Comparison of ENCODE assay signal across 18 cellular contexts in the genomic region with DNA sequence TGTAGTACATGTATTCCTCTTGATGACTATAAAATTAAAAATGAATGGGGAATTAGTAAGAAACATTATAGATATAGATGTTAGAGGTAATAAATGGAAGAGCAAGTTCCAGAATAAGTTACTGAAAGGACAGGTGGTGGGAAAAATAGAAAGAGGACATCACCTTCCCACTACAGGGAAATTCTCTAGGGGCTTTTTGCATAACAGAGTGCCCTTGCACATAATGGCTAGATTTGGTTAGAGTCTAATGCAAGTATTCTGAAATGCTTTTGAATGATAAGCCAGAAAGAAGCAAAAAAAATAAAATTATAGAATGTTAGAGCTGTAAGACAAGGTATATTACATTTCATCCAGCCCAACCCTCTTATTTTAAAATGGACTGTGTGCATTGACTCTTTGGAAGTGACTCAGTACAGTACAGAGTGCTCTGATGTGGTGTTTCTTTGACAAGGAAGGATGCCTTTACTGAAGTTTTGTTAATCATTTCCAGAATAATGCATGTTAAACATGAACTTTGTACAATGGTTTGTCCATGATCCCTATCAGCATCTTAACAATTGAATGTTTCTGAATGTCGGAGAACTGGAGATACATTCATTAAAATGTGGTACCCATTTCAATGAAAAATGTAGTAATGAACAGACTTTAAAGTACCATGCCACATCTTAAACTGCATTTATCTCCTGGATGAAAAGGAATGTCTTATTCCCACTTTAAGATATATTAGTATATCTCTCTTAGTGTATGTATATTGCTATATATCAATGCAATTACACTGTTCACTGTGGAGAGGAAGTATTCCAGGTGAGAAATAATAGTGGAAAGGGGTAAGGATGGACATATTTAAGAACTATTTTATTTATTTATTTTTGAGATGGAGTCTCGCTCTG.
DNase-seq lines count a peak whose midpoint lies in the region; ATAC-seq and TF ChIP-seq lines count a peak whose summit lies in the region.
"Had no signal": no experiment of that assay in that cellular context is flagged by ENCODE, and none has a peak within 500 bp of the region (broad histone marks: within the 10 kb centered on the region; RNA-seq: fewer than 3 reads in every experiment).

No MANE protein-coding gene starts in this region.

- no peak overlapping the region for H3K27ac Mint-ChIP-seq in CD8-positive, alpha-beta memory T cell
- H3K27ac Mint-ChIP-seq: activated naive CD4-positive, alpha-beta T cell treated with anti-CD3 and anti-CD28 coated beads, Interleukin-2, amount 50 U/mL, for 72 hours; neural progenitor cell; WTC11 had no signal

- no peak overlapping the region for H3K4me3 Mint-ChIP-seq in CD8-positive, alpha-beta memory T cell
- H3K4me3 Mint-ChIP-seq: neural progenitor cell, WTC11 had no signal

- no peaks in the 10 kb centered on the region for H3K36me3 Mint-ChIP-seq in CD8-positive, alpha-beta memory T cell
- H3K36me3 Mint-ChIP-seq: activated naive CD4-positive, alpha-beta T cell treated with anti-CD3 and anti-CD28 coated beads, Interleukin-2, amount 50 U/mL, for 72 hours had no signal

- H3K4me3 ChIP-seq in epithelial cell of proximal tubule (ENCODE audit: low read depth, low read length) = no peak overlapping the region
- H3K4me3 ChIP-seq in CD8-positive, alpha-beta memory T cell (ENCODE audit: low read length) = no peak overlapping the region
- H3K4me3 ChIP-seq: neural progenitor cell, sigmoid colon had no signal

- peaks cover 0 to 4% (median 0%) of the 10 kb centered on the region in 5 donors for H3K9me3 Mint-ChIP-seq in CD8-positive, alpha-beta memory T cell
- H3K9me3 Mint-ChIP-seq: activated naive CD4-positive, alpha-beta T cell treated with anti-CD3 and anti-CD28 coated beads, Interleukin-2, amount 50 U/mL, for 72 hours; neural progenitor cell had no signal

- no peaks in the 10 kb centered on the region for H3K9me3 ChIP-seq in CD8-positive, alpha-beta memory T cell (ENCODE audit: low read length)
- H3K9me3 ChIP-seq: sigmoid colon had no signal

- H3K4me1 ChIP-seq in CD8-positive, alpha-beta memory T cell (ENCODE audit: insufficient read depth, low read length) = no peaks in the 10 kb centered on the region

- peaks cover 0 to 38% of the 10 kb centered on the region in 2 donors for H3K27me3 Mint-ChIP-seq in CD8-positive, alpha-beta memory T cell

- H3K27ac ChIP-seq in CD8-positive, alpha-beta memory T cell (ENCODE audit: low read depth, low read length) = no peak overlapping the region
- H3K27ac ChIP-seq: neural progenitor cell, sigmoid colon had no signal

- peak; percentile 29 for DNase-seq in epithelial cell of proximal tubule (ENCODE audit: low read depth)
- no peak for DNase-seq in CD8-positive, alpha-beta memory T cell
- DNase-seq in middle frontal gyrus (ENCODE audit: extremely low spot score, low spot score) = no peak
- no peak for DNase-seq in activated CD4-positive, alpha-beta T cell treated with anti-CD3 and anti-CD28 coated beads for 1 hour
- DNase-seq: activated CD8-positive, alpha-beta memory T cell treated with anti-CD3 and anti-CD28 coated beads, Interleukin-2, amount 50 U/mL, for 4 hours; central memory CD4-positive, alpha-beta T cell; erythroblast; hippocampal formation; NCI-H2107; sigmoid colon; stimulated activated naive CD8-positive, alpha-beta T cell treated with anti-CD3 and anti-CD28 coated beads, Interleukin-15, Interleukin-2, amounts not matched to agents 100 U/mL and 50 U/mL, for 24 hours had no signal

- ATAC-seq in GM18505 (IDR thresholded peaks at IDR 0.05; ENCODE audit: unreplicated experiment) (peak; percentile 62), GM21786 (IDR thresholded peaks at IDR 0.05; ENCODE audit: unreplicated experiment) (peak; percentile 92), HG03196 (IDR thresholded peaks at IDR 0.05; ENCODE audit: unreplicated experiment) (peak; percentile 89), GM19035 (IDR thresholded peaks at IDR 0.05; ENCODE audit: unreplicated experiment) (no peak)
- ATAC-seq: activated naive CD4-positive, alpha-beta T cell treated with anti-CD3 and anti-CD28 coated beads, Interleukin-2, amount 50 U/mL, for 72 hours; stimulated activated naive CD8-positive, alpha-beta T cell treated with anti-CD3 and anti-CD28 coated beads, Interleukin-15, Interleukin-2, amounts not matched to agents 100 U/mL and 50 U/mL, for 24 hours; WTC11 had no signal

- POLR2A ChIA-PET in CD8-positive, alpha-beta memory T cell (lab: Charles Lee) = no interaction called here

- H3K27me3 ChIP-seq in CD8-positive, alpha-beta memory T cell (ENCODE audit: insufficient read depth, low read length, poor library complexity, severe bottlenecking) = no peaks in the 10 kb centered on the region
- H3K27me3 ChIP-seq: neural progenitor cell, sigmoid colon had no signal

- H3K4me1 Mint-ChIP-seq in CD8-positive, alpha-beta memory T cell = no peaks in the 10 kb centered on the region
- H3K4me1 Mint-ChIP-seq: neural progenitor cell, WTC11 had no signal

- no peak for TF ChIP-seq POLR2A in GM18505 (IDR thresholded peaks at IDR 0.05; ENCODE audit: borderline replicate concordance, extremely low read depth, insufficient read depth, insufficient read length)

- CTCF ChIA-PET in CD8-positive, alpha-beta memory T cell (lab: Charles Lee) = no interaction called here

- H3K36me3 ChIP-seq in CD8-positive, alpha-beta memory T cell (ENCODE audit: insufficient read depth, low read length) = no peaks in the 10 kb centered on the region
- H3K36me3 ChIP-seq: neural progenitor cell, sigmoid colon had no signal

- no peak for TF ChIP-seq CTCF in epithelial cell of proximal tubule (conservative IDR thresholded peaks at IDR 0.05; ENCODE audit: low read depth, low read length)
